1 cellular context compared by ENCODE assay signal in genomic region chr3:32401541-32402052, GRCh38.
TF ChIP-seq lines count a peak whose summit lies in the region.

No MANE protein-coding gene starts in this region.

TF ChIP-seq in HepG2, 621 proteins besides CTCF, POLR2A, EP300 and RAD21 (continued from another document and continues in another):
- TF ChIP-seq, protein P1, sequence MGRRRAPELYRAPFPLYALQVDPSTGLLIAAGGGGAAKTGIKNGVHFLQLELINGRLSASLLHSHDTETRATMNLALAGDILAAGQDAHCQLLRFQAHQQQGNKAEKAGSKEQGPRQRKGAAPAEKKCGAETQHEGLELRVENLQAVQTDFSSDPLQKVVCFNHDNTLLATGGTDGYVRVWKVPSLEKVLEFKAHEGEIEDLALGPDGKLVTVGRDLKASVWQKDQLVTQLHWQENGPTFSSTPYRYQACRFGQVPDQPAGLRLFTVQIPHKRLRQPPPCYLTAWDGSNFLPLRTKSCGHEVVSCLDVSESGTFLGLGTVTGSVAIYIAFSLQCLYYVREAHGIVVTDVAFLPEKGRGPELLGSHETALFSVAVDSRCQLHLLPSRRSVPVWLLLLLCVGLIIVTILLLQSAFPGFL (CRISPR knock-in tag; IDR thresholded peaks at IDR 0.05): no peak
- TF ChIP-seq ZNF234 (CRISPR knock-in tag; conservative IDR thresholded peaks at IDR 0.05) (0 out of 2 replicates have a peak, but pooled peaks have one; percentile 40), TIGD3 (CRISPR knock-in tag; IDR thresholded peaks at IDR 0.05; ENCODE audit: borderline replicate concordance) (no peak; the same call in 1 of the 2 replicates), ZNF3 (CRISPR knock-in tag; IDR thresholded peaks at IDR 0.05) (no peak), HNRNPUL1 (IDR thresholded peaks at IDR 0.05; ENCODE audit: low read depth, low read length) (no peak), ZNF451 (CRISPR knock-in tag; IDR thresholded peaks at IDR 0.05) (no peak), KLF6 (CRISPR knock-in tag; IDR thresholded peaks at IDR 0.05) (no peak), TRAFD1 (CRISPR knock-in tag; IDR thresholded peaks at IDR 0.05; ENCODE audit: borderline replicate concordance) (no peak), ZFP41 (CRISPR knock-in tag; IDR thresholded peaks at IDR 0.05; ENCODE audit: borderline replicate concordance) (no peak), ZNF710 (CRISPR knock-in tag; IDR thresholded peaks at IDR 0.05; ENCODE audit: borderline replicate concordance) (peak; percentile 76; the same call in 1 of the 2 replicates), ZNF225 (CRISPR knock-in tag; IDR thresholded peaks at IDR 0.05) (no peak; the same call in 1 of the 2 replicates), RXRA (CRISPR knock-in tag; IDR thresholded peaks at IDR 0.05) (peak; percentile 75), MXD3 (CRISPR knock-in tag; IDR thresholded peaks at IDR 0.05) (peak; percentile 66; the same call in 1 of the 2 replicates), ARID5B (CRISPR knock-in tag; IDR thresholded peaks at IDR 0.05) (peak; percentile 65), SNAI1 (CRISPR knock-in tag; IDR thresholded peaks at IDR 0.05; ENCODE audit: borderline replicate concordance) (0 out of 2 replicates have a peak, but pooled peaks have one; percentile 72), TAF1 (CRISPR knock-in tag; IDR thresholded peaks at IDR 0.05) (peak; percentile 88), ZNF317 (CRISPR knock-in tag; IDR thresholded peaks at IDR 0.05) (0 out of 2 replicates have a peak, but pooled peaks have one; percentile 27), MTERF4 (CRISPR knock-in tag; IDR thresholded peaks at IDR 0.05) (peak; percentile 78; the same call in 1 of the 2 replicates), SETDB1 (CRISPR knock-in tag; IDR thresholded peaks at IDR 0.05; ENCODE audit: borderline replicate concordance) (no peak), FOXA3 (CRISPR knock-in tag; IDR thresholded peaks at IDR 0.05) (0 out of 2 replicates have a peak, but pooled peaks have one; percentile 30), REPIN1 (CRISPR knock-in tag; IDR thresholded peaks at IDR 0.05; ENCODE audit: borderline replicate concordance, low read depth) (peak; percentile 73), MXD1 (CRISPR knock-in tag; IDR thresholded peaks at IDR 0.05) (peak; percentile 86), SALL2 (CRISPR knock-in tag; IDR thresholded peaks at IDR 0.05) (no peak; the same call in 1 of the 2 replicates)
- TF ChIP-seq, protein P2, sequence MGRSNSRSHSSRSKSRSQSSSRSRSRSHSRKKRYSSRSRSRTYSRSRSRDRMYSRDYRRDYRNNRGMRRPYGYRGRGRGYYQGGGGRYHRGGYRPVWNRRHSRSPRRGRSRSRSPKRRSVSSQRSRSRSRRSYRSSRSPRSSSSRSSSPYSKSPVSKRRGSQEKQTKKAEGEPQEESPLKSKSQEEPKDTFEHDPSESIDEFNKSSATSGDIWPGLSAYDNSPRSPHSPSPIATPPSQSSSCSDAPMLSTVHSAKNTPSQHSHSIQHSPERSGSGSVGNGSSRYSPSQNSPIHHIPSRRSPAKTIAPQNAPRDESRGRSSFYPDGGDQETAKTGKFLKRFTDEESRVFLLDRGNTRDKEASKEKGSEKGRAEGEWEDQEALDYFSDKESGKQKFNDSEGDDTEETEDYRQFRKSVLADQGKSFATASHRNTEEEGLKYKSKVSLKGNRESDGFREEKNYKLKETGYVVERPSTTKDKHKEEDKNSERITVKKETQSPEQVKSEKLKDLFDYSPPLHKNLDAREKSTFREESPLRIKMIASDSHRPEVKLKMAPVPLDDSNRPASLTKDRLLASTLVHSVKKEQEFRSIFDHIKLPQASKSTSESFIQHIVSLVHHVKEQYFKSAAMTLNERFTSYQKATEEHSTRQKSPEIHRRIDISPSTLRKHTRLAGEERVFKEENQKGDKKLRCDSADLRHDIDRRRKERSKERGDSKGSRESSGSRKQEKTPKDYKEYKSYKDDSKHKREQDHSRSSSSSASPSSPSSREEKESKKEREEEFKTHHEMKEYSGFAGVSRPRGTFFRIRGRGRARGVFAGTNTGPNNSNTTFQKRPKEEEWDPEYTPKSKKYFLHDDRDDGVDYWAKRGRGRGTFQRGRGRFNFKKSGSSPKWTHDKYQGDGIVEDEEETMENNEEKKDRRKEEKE (IDR thresholded peaks at IDR 0.05): no peak
- TF ChIP-seq, protein P3, sequence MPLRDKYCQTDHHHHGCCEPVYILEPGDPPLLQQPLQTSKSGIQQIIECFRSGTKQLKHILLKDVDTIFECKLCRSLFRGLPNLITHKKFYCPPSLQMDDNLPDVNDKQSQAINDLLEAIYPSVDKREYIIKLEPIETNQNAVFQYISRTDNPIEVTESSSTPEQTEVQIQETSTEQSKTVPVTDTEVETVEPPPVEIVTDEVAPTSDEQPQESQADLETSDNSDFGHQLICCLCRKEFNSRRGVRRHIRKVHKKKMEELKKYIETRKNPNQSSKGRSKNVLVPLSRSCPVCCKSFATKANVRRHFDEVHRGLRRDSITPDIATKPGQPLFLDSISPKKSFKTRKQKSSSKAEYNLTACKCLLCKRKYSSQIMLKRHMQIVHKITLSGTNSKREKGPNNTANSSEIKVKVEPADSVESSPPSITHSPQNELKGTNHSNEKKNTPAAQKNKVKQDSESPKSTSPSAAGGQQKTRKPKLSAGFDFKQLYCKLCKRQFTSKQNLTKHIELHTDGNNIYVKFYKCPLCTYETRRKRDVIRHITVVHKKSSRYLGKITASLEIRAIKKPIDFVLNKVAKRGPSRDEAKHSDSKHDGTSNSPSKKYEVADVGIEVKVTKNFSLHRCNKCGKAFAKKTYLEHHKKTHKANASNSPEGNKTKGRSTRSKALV (CRISPR knock-in tag; IDR thresholded peaks at IDR 0.05): peak; percentile 85
- TF ChIP-seq, protein P4, sequence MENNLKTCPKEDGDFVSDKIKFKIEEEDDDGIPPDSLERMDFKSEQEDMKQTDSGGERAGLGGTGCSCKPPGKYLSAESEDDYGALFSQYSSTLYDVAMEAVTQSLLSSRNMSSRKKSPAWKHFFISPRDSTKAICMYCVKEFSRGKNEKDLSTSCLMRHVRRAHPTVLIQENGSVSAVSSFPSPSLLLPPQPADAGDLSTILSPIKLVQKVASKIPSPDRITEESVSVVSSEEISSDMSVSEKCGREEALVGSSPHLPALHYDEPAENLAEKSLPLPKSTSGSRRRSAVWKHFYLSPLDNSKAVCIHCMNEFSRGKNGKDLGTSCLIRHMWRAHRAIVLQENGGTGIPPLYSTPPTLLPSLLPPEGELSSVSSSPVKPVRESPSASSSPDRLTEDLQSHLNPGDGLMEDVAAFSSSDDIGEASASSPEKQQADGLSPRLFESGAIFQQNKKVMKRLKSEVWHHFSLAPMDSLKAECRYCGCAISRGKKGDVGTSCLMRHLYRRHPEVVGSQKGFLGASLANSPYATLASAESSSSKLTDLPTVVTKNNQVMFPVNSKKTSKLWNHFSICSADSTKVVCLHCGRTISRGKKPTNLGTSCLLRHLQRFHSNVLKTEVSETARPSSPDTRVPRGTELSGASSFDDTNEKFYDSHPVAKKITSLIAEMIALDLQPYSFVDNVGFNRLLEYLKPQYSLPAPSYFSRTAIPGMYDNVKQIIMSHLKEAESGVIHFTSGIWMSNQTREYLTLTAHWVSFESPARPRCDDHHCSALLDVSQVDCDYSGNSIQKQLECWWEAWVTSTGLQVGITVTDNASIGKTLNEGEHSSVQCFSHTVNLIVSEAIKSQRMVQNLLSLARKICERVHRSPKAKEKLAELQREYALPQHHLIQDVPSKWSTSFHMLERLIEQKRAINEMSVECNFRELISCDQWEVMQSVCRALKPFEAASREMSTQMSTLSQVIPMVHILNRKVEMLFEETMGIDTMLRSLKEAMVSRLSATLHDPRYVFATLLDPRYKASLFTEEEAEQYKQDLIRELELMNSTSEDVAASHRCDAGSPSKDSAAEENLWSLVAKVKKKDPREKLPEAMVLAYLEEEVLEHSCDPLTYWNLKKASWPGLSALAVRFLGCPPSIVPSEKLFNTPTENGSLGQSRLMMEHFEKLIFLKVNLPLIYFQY (CRISPR knock-in tag; IDR thresholded peaks at IDR 0.05; ENCODE audit: borderline replicate concordance): 0 out of 2 replicates have a peak, but pooled peaks have one; percentile 27
- TF ChIP-seq, protein P5, sequence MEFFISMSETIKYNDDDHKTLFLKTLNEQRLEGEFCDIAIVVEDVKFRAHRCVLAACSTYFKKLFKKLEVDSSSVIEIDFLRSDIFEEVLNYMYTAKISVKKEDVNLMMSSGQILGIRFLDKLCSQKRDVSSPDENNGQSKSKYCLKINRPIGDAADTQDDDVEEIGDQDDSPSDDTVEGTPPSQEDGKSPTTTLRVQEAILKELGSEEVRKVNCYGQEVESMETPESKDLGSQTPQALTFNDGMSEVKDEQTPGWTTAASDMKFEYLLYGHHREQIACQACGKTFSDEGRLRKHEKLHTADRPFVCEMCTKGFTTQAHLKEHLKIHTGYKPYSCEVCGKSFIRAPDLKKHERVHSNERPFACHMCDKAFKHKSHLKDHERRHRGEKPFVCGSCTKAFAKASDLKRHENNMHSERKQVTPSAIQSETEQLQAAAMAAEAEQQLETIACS (CRISPR knock-in tag; IDR thresholded peaks at IDR 0.05): no peak
- TF ChIP-seq, protein P6, sequence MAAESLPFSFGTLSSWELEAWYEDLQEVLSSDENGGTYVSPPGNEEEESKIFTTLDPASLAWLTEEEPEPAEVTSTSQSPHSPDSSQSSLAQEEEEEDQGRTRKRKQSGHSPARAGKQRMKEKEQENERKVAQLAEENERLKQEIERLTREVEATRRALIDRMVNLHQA (CRISPR knock-in tag; IDR thresholded peaks at IDR 0.05): no peak
